Comparison of ENCODE assay signal across 1 cellular context in genomic region chr12:85865905-85866304, GRCh38.
TF ChIP-seq lines count a peak whose summit lies in the region.

No MANE protein-coding gene starts in this region.

TF ChIP-seq in H1, 55 proteins besides CTCF, POLR2A, EP300 and RAD21:
- TF ChIP-seq CBX8 (IDR thresholded peaks at IDR 0.05; ENCODE audit: borderline replicate concordance, low read depth, low read length), result no peak
- no peak for TF ChIP-seq SAP30 (IDR thresholded peaks at IDR 0.05; ENCODE audit: insufficient read depth, insufficient replicate concordance, low read length)
- TF ChIP-seq E2F6 (IDR thresholded peaks at IDR 0.05), result no peak
- no peak for TF ChIP-seq GABPA (IDR thresholded peaks at IDR 0.05; ENCODE audit: borderline replicate concordance, insufficient read depth, low read length)
- no peak for TF ChIP-seq BRCA1 (IDR thresholded peaks at IDR 0.05; ENCODE audit: low read depth, low read length)
- no peak for TF ChIP-seq FOSL1 (IDR thresholded peaks at IDR 0.05; ENCODE audit: insufficient read depth, low read depth, low read length)
- TF ChIP-seq TAF7 (optimal IDR thresholded peaks at IDR 0.05; ENCODE audit: borderline replicate concordance, low read depth, low read length), result no peak
- TF ChIP-seq TCF12 (IDR thresholded peaks at IDR 0.05; ENCODE audit: low read depth, low read length), result no peak
- no peak for TF ChIP-seq KDM1A (IDR thresholded peaks at IDR 0.05; ENCODE audit: borderline replicate concordance, low read length)
- TF ChIP-seq MAX (IDR thresholded peaks at IDR 0.05), result no peak
- TF ChIP-seq POU5F1 (IDR thresholded peaks at IDR 0.05; ENCODE audit: low read depth, low read length), result no peak
- TF ChIP-seq JUND (IDR thresholded peaks at IDR 0.05; ENCODE audit: low read length), result no peak
